Comparison of ENCODE assay signal across 1 cellular context in the genomic region with DNA sequence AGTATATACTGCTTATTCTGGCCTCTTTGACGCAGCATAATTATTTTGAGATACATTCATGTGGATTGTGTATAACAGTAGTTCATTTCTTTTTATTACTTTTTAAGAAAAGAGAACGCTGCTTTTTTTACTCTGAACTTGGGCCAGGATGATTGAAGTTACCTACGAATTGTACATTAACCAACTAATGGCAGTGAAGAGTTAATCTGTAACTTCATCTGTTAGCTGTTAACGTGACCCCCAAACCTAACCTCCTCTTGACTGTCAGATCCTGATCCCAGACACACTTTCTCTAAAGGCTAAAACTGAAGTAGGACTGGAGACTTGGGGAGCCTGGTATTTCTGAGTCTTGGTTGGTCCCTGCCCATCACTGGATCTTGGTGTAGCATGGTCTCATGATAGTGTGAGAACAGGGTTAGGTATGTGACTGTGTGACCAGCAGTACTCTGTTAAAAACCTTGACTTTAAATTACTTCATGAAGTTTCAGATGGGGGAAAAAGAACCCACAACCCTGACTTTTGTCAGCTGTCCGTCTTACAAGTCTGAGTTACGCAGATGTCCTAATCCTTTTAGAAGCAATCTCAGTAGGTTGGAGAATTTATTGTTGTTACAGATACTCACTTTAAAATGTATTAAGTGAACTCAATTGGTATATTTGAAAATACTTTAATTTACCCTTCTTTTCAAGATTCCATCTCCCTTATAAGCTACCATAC.
TF ChIP-seq lines count a peak whose summit lies in the region.

No MANE protein-coding gene starts in this region.

TF ChIP-seq in K562, 482 proteins besides CTCF, POLR2A, EP300 and RAD21:
- no peak for TF ChIP-seq ZZZ3 (IDR thresholded peaks at IDR 0.05)
- TF ChIP-seq, protein P1, sequence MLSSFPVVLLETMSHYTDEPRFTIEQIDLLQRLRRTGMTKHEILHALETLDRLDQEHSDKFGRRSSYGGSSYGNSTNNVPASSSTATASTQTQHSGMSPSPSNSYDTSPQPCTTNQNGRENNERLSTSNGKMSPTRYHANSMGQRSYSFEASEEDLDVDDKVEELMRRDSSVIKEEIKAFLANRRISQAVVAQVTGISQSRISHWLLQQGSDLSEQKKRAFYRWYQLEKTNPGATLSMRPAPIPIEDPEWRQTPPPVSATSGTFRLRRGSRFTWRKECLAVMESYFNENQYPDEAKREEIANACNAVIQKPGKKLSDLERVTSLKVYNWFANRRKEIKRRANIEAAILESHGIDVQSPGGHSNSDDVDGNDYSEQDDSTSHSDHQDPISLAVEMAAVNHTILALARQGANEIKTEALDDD (IDR thresholded peaks at IDR 0.05): peak; percentile 35; the same call in 1 of the 2 replicates
